Comparison of ENCODE assay signal across 8 cellular contexts in the genomic region with DNA sequence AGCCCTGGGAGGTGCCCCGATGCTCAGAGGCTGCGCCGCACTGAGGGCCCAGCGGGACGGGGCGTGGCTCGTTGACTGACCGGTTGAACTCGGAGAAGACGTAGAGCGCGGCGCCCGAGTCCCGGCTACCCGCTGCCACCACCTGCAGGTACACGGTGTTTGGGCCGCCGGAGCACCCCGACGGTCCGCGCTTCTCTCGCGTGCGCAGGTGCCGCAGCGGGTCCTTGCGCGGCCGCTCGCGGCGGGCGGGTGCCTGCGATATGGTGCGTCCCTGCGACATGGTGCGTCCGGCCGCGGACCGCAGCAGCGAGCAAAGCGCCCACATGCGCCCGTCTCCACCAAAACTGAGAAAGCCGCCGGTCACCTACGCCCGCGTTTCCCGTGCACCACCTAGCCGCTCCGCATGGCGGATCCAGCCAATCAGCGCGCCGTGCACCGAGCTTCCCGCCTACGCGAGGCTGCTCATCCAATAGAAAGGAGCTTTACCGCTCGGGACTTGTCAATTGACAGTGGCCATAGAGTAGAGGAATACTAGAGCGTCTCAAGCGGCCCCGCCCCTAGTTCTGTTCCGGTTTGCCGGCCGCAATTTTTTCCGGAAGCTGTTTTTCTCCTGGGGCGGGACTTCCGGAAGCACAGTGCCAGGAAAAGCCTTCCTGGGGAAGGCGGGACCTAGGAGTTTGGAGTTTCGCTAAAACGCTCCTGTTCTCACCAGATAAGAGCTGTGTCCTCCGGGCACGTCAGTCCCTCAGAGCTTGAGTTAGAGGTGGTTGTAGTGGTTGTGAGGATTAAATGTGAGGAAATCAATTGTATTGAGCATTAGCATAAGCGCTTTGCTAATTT. TPM values are rescaled to one million over a fixed set of nuclear protein-coding genes. Genes with fewer than 3 reads are reported as not detected.
A peak's percentile ranks its signal among the peaks of the same experiment; 100 is the strongest.
DNase-seq lines count a peak whose midpoint lies in the region; ATAC-seq and TF ChIP-seq lines count a peak whose summit lies in the region.

Gene ELAC2, minus strand, starts transcription at position 405 of the 840 bp plus-strand sequence. Its CDS starts 80 bp downstream, at position 325.

- peaks cover 38% of the 10 kb centered on the region for H3K79me2 ChIP-seq in mammary epithelial cell (ENCODE audit: insufficient read depth, low read length)

- H3K9me3 ChIP-seq in AG04450 (ENCODE audit: control insufficient read depth, insufficient read depth, low read length) (no peaks in the 10 kb centered on the region), WERI-Rb-1 (ENCODE audit: severe bottlenecking) (no peaks in the 10 kb centered on the region), mammary epithelial cell (replicated peaks; ENCODE audit: insufficient read depth, low read length) (no peaks in the 10 kb centered on the region), iPS-18c (ENCODE audit: control insufficient read depth, insufficient read depth, low read length) (no peaks in the 10 kb centered on the region), skeletal muscle tissue (ENCODE audit: control insufficient read depth in 3 of 3, low read length in 3 of 3) (no peaks in the 10 kb centered on the region)

- ATAC-seq in GM18907 (IDR thresholded peaks at IDR 0.05; ENCODE audit: unreplicated experiment) (peak; percentile 99), HG03159 (IDR thresholded peaks at IDR 0.05; ENCODE audit: unreplicated experiment) (peak; percentile 98)

- H3K27me3 ChIP-seq in AG04450 (ENCODE audit: control insufficient read depth, insufficient read depth, low read length) (no peaks in the 10 kb centered on the region), WERI-Rb-1 (ENCODE audit: insufficient read depth, low read depth, severe bottlenecking) (no peaks in the 10 kb centered on the region), mammary epithelial cell (ENCODE audit: insufficient read depth, low read length) (no peaks in the 10 kb centered on the region), skeletal muscle tissue (ENCODE audit: control insufficient read depth in 3 of 3, insufficient read depth in 3 of 3, low read length in 3 of 3) (no peaks in the 10 kb centered on the region)

- in situ Hi-C loops in mammary epithelial cell (cut with MboI; ENCODE audit: low sequenced_read_pairs in 2 of 2): loop anchor here (25.0 kb wide), 1 partner anchor 831 kb away; no protein-coding TSS in a partner anchor

- BruUV-seq in mammary epithelial cell (replicated peaks; lab: Mats Ljungman, UMichigan): no TSS peak

- TF ChIP-seq CTCF in AG04450 (IDR thresholded peaks at IDR 0.05; ENCODE audit: low read depth, low read length): no peak
- TF ChIP-seq CTCF in WERI-Rb-1 (IDR thresholded peaks at IDR 0.05; ENCODE audit: low read depth, low read length): no peak
- peak in 1 of 2 donors; percentile 20 for TF ChIP-seq CTCF in mammary epithelial cell (conservative IDR thresholded peaks at IDR 0.05 in 1 of 2, IDR thresholded peaks at IDR 0.05 in 1 of 2; ENCODE audit: extremely low read depth in 1 of 2, insufficient read depth in 1 of 2, low read depth in 1 of 2, low read length in 2 of 2)

- peak within 1 kb of the TSS; percentile 96 for H2AFZ ChIP-seq in mammary epithelial cell (ENCODE audit: low read depth, low read length)

- peak within 1 kb of the TSS; percentile 86 for H3K9ac ChIP-seq in mammary epithelial cell (ENCODE audit: insufficient read depth, low read length)
- peak within 1 kb of the TSS; percentile 81 to 92 (median 90) for H3K9ac ChIP-seq in skeletal muscle tissue (ENCODE audit: low read depth in 1 of 3, low read length in 3 of 3)

- peak within 1 kb of the TSS; percentile 82 for H3K4me2 ChIP-seq in mammary epithelial cell (ENCODE audit: insufficient read depth, low read depth, low read length)

- WGBS in mammary epithelial cell (ENCODE audit: low coverage, missing lambda C conversion rate): 3% methylated on average over 46 of the region's 80 CpGs

- CTCF ChIA-PET in AG04450 (lab: Charles Lee): interaction anchor here (1.1 to 5.5 kb wide), 4 partner anchors 13 to 328 kb away, joined by 3 to 114 read pairs (median 9); no protein-coding TSS in a partner anchor
- CTCF ChIA-PET in mammary epithelial cell (lab: Charles Lee; ENCODE audit: low non-redundant PET): interaction anchor here (0.6 kb wide), 1 partner anchor 764 kb away, joined by 3 read pairs; no protein-coding TSS in a partner anchor

- H3K36me3 ChIP-seq in WERI-Rb-1 (peaks cover 35% of the 10 kb centered on the region), mammary epithelial cell (ENCODE audit: insufficient read depth, low read length) (peaks cover 26% of the 10 kb centered on the region), skeletal muscle tissue (ENCODE audit: control insufficient read depth in 3 of 3, insufficient read depth in 3 of 3, low read length in 3 of 3) (peaks cover 31 to 34% (median 32%) of the 10 kb centered on the region in 3 donors)

- dilution Hi-C loops in mammary epithelial cell (cut with HindIII; ENCODE audit: low sequenced_read_pairs): no loop called here

- H3K4me3 ChIP-seq in AG04450 (ENCODE audit: low read depth, low read length) (peak within 1 kb of the TSS; percentile 89), WERI-Rb-1 (ENCODE audit: low read depth, low read length) (peak within 1 kb of the TSS; percentile 59), mammary epithelial cell (replicated peaks in 1 of 3; ENCODE audit: insufficient read depth in 1 of 3, low read depth in 2 of 3, low read length in 3 of 3) (peak within 1 kb of the TSS; percentile 61 to 79 (median 65)), iPS-18c (ENCODE audit: insufficient read depth, low read depth, low read length) (peak within 1 kb of the TSS; percentile 77), skeletal muscle tissue (ENCODE audit: low read length in 3 of 3) (peak within 1 kb of the TSS; percentile 87 to 93 (median 89))

- H3K27ac ChIP-seq in AG04450 (ENCODE audit: low read depth, low read length) (peak within 1 kb of the TSS; percentile 69), WERI-Rb-1 (peak within 1 kb of the TSS; percentile 85), mammary epithelial cell (ENCODE audit: insufficient read depth, low read depth, low read length) (peak within 1 kb of the TSS; percentile 81), skeletal muscle tissue (ENCODE audit: low read depth, low read length) (peak within 1 kb of the TSS; percentile 81)

- POLR2A ChIA-PET in AG04450 (lab: Yijun Ruan, JAX): interaction anchor here (0.6 to 1.2 kb wide), 8 partner anchors 9 to 1021 kb away, joined by 3 to 6 read pairs (median 4); partner anchors contain the start of genes MAP2K4 and ZNF18

- DNase-seq in AG04450 (ENCODE audit: low read depth, low spot score) (peak; percentile 98), NCI-H2227 (lab: John Stamatoyannopoulos, UW; ENCODE audit: unreplicated experiment) (peak; percentile 97), WERI-Rb-1 (peak; percentile 96), mammary epithelial cell (peak; percentile 98)

- H4K20me1 ChIP-seq in mammary epithelial cell (ENCODE audit: insufficient read depth, low read length): no peaks in the 10 kb centered on the region

- intact Hi-C loops in mammary epithelial cell (cut with micrococcal nuclease): loop anchor here (5.0 kb wide), 1 partner anchor 1284 kb away; the partner anchor contains the start of gene HS3ST3B1

- peaks cover 6% of the 10 kb centered on the region for H3K4me1 ChIP-seq in mammary epithelial cell (ENCODE audit: insufficient read depth, low read length)
- peaks cover 8 to 13% (median 11%) of the 10 kb centered on the region in 3 donors for H3K4me1 ChIP-seq in skeletal muscle tissue (ENCODE audit: control insufficient read depth in 3 of 3, insufficient read depth in 3 of 3, low read length in 3 of 3)

RNA-seq across cellular contexts. Expression of gene ELAC2, which starts in this region (rescaled TPM):
- polyA plus RNA-seq in AG04450 (2011; rRNA removed): 41.0 and 42.5 TPM in 2 replicates
- polyA minus RNA-seq in AG04450 (2011; rRNA and poly(A)+ RNA removed): 73.7 and 88.3 TPM in 2 replicates
- 100 to 1,000 TPM in 1 of 2 donors, 10 to 100 TPM in 1; 69.9 to 107 TPM for total RNA-seq in mammary epithelial cell
- 88.5 TPM for polyA plus RNA-seq in mammary epithelial cell
- 142 TPM for polyA minus RNA-seq in mammary epithelial cell
- total RNA-seq in skeletal muscle tissue: 37.1 TPM

Comparison
In these comparisons a context has a peak if more than half of its experiments do, and no peak if none do; other contexts are left out.
1. Peak in every context shown above with its lines: DNase-seq, ATAC-seq, H3K4me3 ChIP-seq and H3K27ac ChIP-seq.